ENCODE assay signal across 13 cellular contexts in genomic region chr17:65588194-65588808, GRCh38. TPM values are rescaled to one million over a fixed set of nuclear protein-coding genes. Genes with fewer than 3 reads are reported as not detected.
DNase-seq lines count a peak whose midpoint lies in the region; ATAC-seq and TF ChIP-seq lines count a peak whose summit lies in the region.
"Had no signal": no experiment of that assay in that cellular context is flagged by ENCODE, and none has a peak within 500 bp of the region (broad histone marks: within the 10 kb centered on the region; RNA-seq: fewer than 3 reads in every experiment).

No MANE protein-coding gene starts in this region.

- H3K4me3 ChIP-seq in neuronal stem cell (ENCODE audit: low read length in 2 of 2), result no peak overlapping the region
- no peak overlapping the region for H3K4me3 ChIP-seq in ascending aorta

- H3K18ac ChIP-seq in neuronal stem cell (ENCODE audit: low read length), result peak overlapping the region; percentile 29

- H2BK12ac ChIP-seq in neuronal stem cell (ENCODE audit: low read length), result no peak overlapping the region

- no peak overlapping the region for H3K14ac ChIP-seq in neuronal stem cell (ENCODE audit: low read length)

- H2AFZ ChIP-seq in neuronal stem cell (ENCODE audit: low read length), result no peak overlapping the region

- H3K79me1 ChIP-seq in neuronal stem cell (ENCODE audit: low read depth, low read length), result no peaks in the 10 kb centered on the region

- no peak overlapping the region for H3K4ac ChIP-seq in neuronal stem cell (ENCODE audit: low read length)

- H3K23ac ChIP-seq in neuronal stem cell (ENCODE audit: low read depth, low read length, poor library complexity), result no peak overlapping the region

- WGBS in neuronal stem cell (ENCODE audit: extremely low coverage in 2 of 2, insufficient read length in 2 of 2, insufficient replicate concordance in 1 of 2), 2 donors, result no CpG with 5 or more reads among the region's 9 CpGs

- DNase-seq in NCI-H2029 treated with DMSO at 0.1 percent for 48 hours (lab: John Stamatoyannopoulos, UW), result peak; percentile 72
- DNase-seq in cerebellar cortex (ENCODE audit: low spot score), result peak; percentile 54
- DNase-seq in neuronal stem cell (ENCODE audit: low spot score), result no peak
- DNase-seq in ascending aorta (ENCODE audit: low spot score in 2 of 2), result no peak
- DNase-seq in AG08395 (ENCODE audit: low spot score), result no peak
- DNase-seq: activated CD8-positive, alpha-beta memory T cell treated with anti-CD3 and anti-CD28 coated beads, Interleukin-2, amount 50 U/mL, for 4 hours; erythroblast; nucleus accumbens; stimulated activated CD4-positive, alpha-beta T cell treated with anti-CD3 and anti-CD28 coated beads, Interleukin-4, amount 100 ng/mL, for 24 hours; T-helper 9 cell had no signal

- ATAC-seq in GM21526 (IDR thresholded peaks at IDR 0.05; ENCODE audit: low FRiP score, unreplicated experiment) (no peak), GM21367 (IDR thresholded peaks at IDR 0.05; ENCODE audit: unreplicated experiment) (no peak)

- peaks cover 0 to 4% of the 10 kb centered on the region in 2 donors for H3K9me3 ChIP-seq in neuronal stem cell (replicated peaks in 1 of 2; ENCODE audit: control insufficient read depth in 2 of 2, insufficient read depth in 1 of 2, low read depth in 1 of 2, low read length in 2 of 2)
- no peaks in the 10 kb centered on the region for H3K9me3 ChIP-seq in ascending aorta

- H3K27ac ChIP-seq in neuronal stem cell (replicated peaks; ENCODE audit: low read length) (no peak overlapping the region), ascending aorta (no peak overlapping the region)

- H4K91ac ChIP-seq in neuronal stem cell (ENCODE audit: low read depth, low read length, poor library complexity), result no peak overlapping the region

- no peak overlapping the region for H2AK5ac ChIP-seq in neuronal stem cell (ENCODE audit: low read depth, low read length)

- no peak overlapping the region for H2BK120ac ChIP-seq in neuronal stem cell (ENCODE audit: low read depth, low read length)

- H4K8ac ChIP-seq in neuronal stem cell (ENCODE audit: low read depth, low read length), result no peak overlapping the region

- H3K9ac ChIP-seq in neuronal stem cell (ENCODE audit: low read depth, low read length, poor library complexity), result no peak overlapping the region

- 0 out of 3 replicates have a peak, but pooled peaks have one; percentile 9 for TF ChIP-seq CTCF in GM12872 (IDR thresholded peaks at IDR 0.05; ENCODE audit: insufficient read depth, low read depth, low read length)
- no peak for TF ChIP-seq CTCF in ascending aorta (IDR thresholded peaks at IDR 0.05)

- intact Hi-C loops in ascending aorta (cut with DNase I), result no loop called here

- H2BK5ac ChIP-seq in neuronal stem cell (ENCODE audit: low read length), result no peak overlapping the region

- H3K4me2 ChIP-seq in neuronal stem cell (ENCODE audit: insufficient read depth, low read length, poor library complexity, severe bottlenecking), result no peak overlapping the region

- H3K27me3 ChIP-seq in neuronal stem cell (ENCODE audit: control insufficient read depth in 3 of 3, insufficient read depth in 3 of 3, low read depth in 1 of 3, low read length in 3 of 3) (peaks cover 0 to 10% (median 0%) of the 10 kb centered on the region in 3 experiments), ascending aorta (no peaks in the 10 kb centered on the region)

- no peaks in the 10 kb centered on the region for H3K36me3 ChIP-seq in neuronal stem cell (replicated peaks in 1 of 2; ENCODE audit: control insufficient read depth in 2 of 2, insufficient read depth in 2 of 2, low read length in 2 of 2)
- no peaks in the 10 kb centered on the region for H3K36me3 ChIP-seq in ascending aorta

- no peak overlapping the region for H2BK15ac ChIP-seq in neuronal stem cell (ENCODE audit: low read length)

- H3K4me1 ChIP-seq in neuronal stem cell (ENCODE audit: control insufficient read depth in 2 of 2, insufficient read depth in 1 of 2, low read depth in 1 of 2, low read length in 2 of 2), result peaks cover 0 to 12% of the 10 kb centered on the region in 2 donors
- H3K4me1 ChIP-seq in ascending aorta, result peaks cover 5 to 18% of the 10 kb centered on the region in 2 donors

RNA-seq across cellular contexts. Expression of gene AXIN2, which starts 26.9 kb away (rescaled TPM):
- 7.2 TPM for polyA plus RNA-seq in neuronal stem cell (2013, experiment 1 of 2)
- 7.1 TPM for polyA plus RNA-seq in neuronal stem cell (2013, experiment 2 of 2)
- 27.5 TPM for total RNA-seq in ascending aorta

Comparison
In these comparisons a context has a peak if more than half of its experiments do, and no peak if none do; other contexts are left out.
1. DNase-seq: peak in NCI-H2029 treated with DMSO at 0.1 percent for 48 hours (single experiment) and cerebellar cortex (single experiment); none in neuronal stem cell (single experiment), ascending aorta (0 of 2) and AG08395 (single experiment).